ENCODE assay signal across 1 cellular context in the genomic region with DNA sequence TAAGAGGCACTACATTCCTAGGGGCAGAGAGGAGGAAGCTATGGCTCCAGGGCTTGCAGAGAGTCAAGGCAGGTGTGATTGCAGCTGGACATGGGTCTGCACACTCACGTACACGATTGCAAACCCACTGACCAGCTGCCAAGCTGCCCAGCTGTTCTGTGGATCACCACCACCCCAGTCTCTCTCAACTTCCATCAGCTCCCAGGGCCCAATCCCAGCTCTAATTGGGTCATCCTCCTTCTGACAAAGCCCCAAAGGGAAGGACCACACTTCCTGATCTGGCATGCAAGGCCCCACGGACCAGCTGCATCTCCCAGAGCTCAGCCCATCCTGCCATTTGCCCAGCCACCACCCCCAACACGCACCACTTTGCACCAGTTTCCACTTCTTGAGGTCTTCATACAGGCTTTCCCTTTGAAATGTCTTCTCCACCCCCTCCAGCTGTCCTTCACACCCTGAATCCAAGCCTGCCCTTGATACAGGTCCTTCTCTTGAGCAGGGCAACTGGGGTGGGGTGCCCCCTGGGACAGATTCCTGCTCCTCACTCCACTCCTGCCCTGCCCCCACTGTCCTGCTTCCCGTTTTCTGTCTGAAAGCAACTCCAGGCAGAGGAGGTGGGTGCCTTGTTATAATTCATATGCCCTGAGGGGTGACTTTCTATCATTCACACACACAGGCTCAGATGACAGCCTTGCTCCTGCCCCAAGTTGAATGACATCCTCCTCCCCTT.
TF ChIP-seq lines count a peak whose summit lies in the region.

No MANE protein-coding gene starts in this region.

TF ChIP-seq in IMR-90, 13 proteins besides CTCF, POLR2A, EP300 and RAD21:
- TF ChIP-seq MAZ (IDR thresholded peaks at IDR 0.05; ENCODE audit: borderline replicate concordance, low read depth, low read length) (no peak), SMC3 (IDR thresholded peaks at IDR 0.05; ENCODE audit: low read depth, low read length) (no peak), MAFK (IDR thresholded peaks at IDR 0.05; ENCODE audit: low read depth, low read length) (no peak), NFE2L2 (IDR thresholded peaks at IDR 0.05; ENCODE audit: low read depth, low read length) (no peak), FOS (IDR thresholded peaks at IDR 0.05; ENCODE audit: low read depth, low read length) (no peak), CEBPB (IDR thresholded peaks at IDR 0.05; ENCODE audit: low read depth, low read length) (no peak), CHD1 (IDR thresholded peaks at IDR 0.05; ENCODE audit: low read depth, low read length) (no peak), RFX5 (IDR thresholded peaks at IDR 0.05; ENCODE audit: low read depth, low read length) (no peak), MXI1 (IDR thresholded peaks at IDR 0.05; ENCODE audit: borderline replicate concordance, low read depth, low read length) (no peak), RCOR1 (IDR thresholded peaks at IDR 0.05; ENCODE audit: insufficient replicate concordance, low read length) (no peak), BHLHE40 (IDR thresholded peaks at IDR 0.05; ENCODE audit: low read depth, low read length) (no peak)
- TF ChIP-seq, protein P1, sequence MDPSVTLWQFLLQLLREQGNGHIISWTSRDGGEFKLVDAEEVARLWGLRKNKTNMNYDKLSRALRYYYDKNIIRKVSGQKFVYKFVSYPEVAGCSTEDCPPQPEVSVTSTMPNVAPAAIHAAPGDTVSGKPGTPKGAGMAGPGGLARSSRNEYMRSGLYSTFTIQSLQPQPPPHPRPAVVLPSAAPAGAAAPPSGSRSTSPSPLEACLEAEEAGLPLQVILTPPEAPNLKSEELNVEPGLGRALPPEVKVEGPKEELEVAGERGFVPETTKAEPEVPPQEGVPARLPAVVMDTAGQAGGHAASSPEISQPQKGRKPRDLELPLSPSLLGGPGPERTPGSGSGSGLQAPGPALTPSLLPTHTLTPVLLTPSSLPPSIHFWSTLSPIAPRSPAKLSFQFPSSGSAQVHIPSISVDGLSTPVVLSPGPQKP (IDR thresholded peaks at IDR 0.05; ENCODE audit: borderline replicate concordance, low read depth, low read length): no peak
- TF ChIP-seq, protein P2, sequence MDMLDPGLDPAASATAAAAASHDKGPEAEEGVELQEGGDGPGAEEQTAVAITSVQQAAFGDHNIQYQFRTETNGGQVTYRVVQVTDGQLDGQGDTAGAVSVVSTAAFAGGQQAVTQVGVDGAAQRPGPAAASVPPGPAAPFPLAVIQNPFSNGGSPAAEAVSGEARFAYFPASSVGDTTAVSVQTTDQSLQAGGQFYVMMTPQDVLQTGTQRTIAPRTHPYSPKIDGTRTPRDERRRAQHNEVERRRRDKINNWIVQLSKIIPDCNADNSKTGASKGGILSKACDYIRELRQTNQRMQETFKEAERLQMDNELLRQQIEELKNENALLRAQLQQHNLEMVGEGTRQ (IDR thresholded peaks at IDR 0.05; ENCODE audit: low read depth, low read length): no peak
